7 cellular contexts compared by ENCODE assay signal in genomic region chr1:43293896-43294760, GRCh38. TPM values are rescaled to one million over a fixed set of nuclear protein-coding genes. Genes with fewer than 3 reads are reported as not detected.
DNase-seq lines count a peak whose midpoint lies in the region; ATAC-seq and TF ChIP-seq lines count a peak whose summit lies in the region.
"Had no signal": no experiment of that assay in that cellular context is flagged by ENCODE, and none has a peak within 500 bp of the region (broad histone marks: within the 10 kb centered on the region; RNA-seq: fewer than 3 reads in every experiment).

No MANE protein-coding gene starts in this region.

- H3K9me3 ChIP-seq in thyroid gland = no peaks in the 10 kb centered on the region
- no peaks in the 10 kb centered on the region for H3K9me3 ChIP-seq in BE2C

- H3K4me3 ChIP-seq in thyroid gland (replicated peaks in 1 of 3) (no peak overlapping the region), BE2C (ENCODE audit: low read depth, low read length) (no peak overlapping the region)

- H3K4me1 ChIP-seq in thyroid gland (peaks cover 63 to 78% of the 10 kb centered on the region in 2 donors), BE2C (no peaks in the 10 kb centered on the region)

- intact Hi-C loops in thyroid gland (cut with DNase I) = no loop called here

- DNase-seq in SW480 (ENCODE audit: low spot score) (peak; percentile 54), globus pallidus (ENCODE audit: low spot score) (peak; percentile 95), thyroid gland (peak; percentile 55 to 58), BE2C (no peak)
- DNase-seq: MV-4-11 had no signal

- peak in 1 of 2 donors; percentile 57 for TF ChIP-seq POLR2A in thyroid gland (IDR thresholded peaks at IDR 0.05)

- H3K27me3 ChIP-seq in thyroid gland = no peaks in the 10 kb centered on the region
- no peaks in the 10 kb centered on the region for H3K27me3 ChIP-seq in BE2C

- H3K36me3 ChIP-seq in thyroid gland (no peaks in the 10 kb centered on the region), BE2C (no peaks in the 10 kb centered on the region)

- peak overlapping the region; percentile 96 to 100 (median 97) for H3K27ac ChIP-seq in thyroid gland

- TF ChIP-seq CTCF in thyroid gland (IDR thresholded peaks at IDR 0.05) (no peak), BE2C (IDR thresholded peaks at IDR 0.05; ENCODE audit: low read depth, low read length) (no peak)

- 64 to 69% methylated on average over 7 of the region's 7 CpGs for WGBS in thyroid gland, 2 donors

- no peak for ATAC-seq in GM21528 (IDR thresholded peaks at IDR 0.05; ENCODE audit: low FRiP score, unreplicated experiment)

RNA-seq across cellular contexts. Expression of gene TIE1, which starts 6.7 kb away (rescaled TPM):
- 10 to 100 TPM; 30.6 to 65.1 (median 47.7) TPM for total RNA-seq in thyroid gland
- 0.48 TPM for polyA plus RNA-seq in BE2C (2012; ENCODE audit: insufficient read depth, insufficient read length, low read depth)

RNA-seq across cellular contexts. Expression of gene C1orf210, which starts 8.7 kb away (rescaled TPM):
- 10 to 100 TPM; 22.7 to 49.7 (median 36.3) TPM for total RNA-seq in thyroid gland
- not detected for polyA plus RNA-seq in BE2C (2012; ENCODE audit: insufficient read depth, insufficient read length, low read depth)

RNA-seq across cellular contexts. Expression of gene TMEM125, which starts 24.3 kb away (rescaled TPM):
- 100 to 1,000 TPM in 2 of 4 donors, 10 to 100 TPM in 2; 50.8 to 127 (median 89.8) TPM for total RNA-seq in thyroid gland
- not detected for polyA plus RNA-seq in BE2C (2012; ENCODE audit: insufficient read depth, insufficient read length, low read depth)
- total RNA-seq: subcutaneous adipose tissue had no signal

RNA-seq across cellular contexts. Expression of gene MPL, which starts 43.5 kb away (rescaled TPM):
- total RNA-seq in thyroid gland = under 1 TPM in 2 of 4 donors, not detected in 2; 0.22 to 0.29 TPM
- not detected for polyA plus RNA-seq in BE2C (2012; ENCODE audit: insufficient read depth, insufficient read length, low read depth)
